In the genomic region with DNA sequence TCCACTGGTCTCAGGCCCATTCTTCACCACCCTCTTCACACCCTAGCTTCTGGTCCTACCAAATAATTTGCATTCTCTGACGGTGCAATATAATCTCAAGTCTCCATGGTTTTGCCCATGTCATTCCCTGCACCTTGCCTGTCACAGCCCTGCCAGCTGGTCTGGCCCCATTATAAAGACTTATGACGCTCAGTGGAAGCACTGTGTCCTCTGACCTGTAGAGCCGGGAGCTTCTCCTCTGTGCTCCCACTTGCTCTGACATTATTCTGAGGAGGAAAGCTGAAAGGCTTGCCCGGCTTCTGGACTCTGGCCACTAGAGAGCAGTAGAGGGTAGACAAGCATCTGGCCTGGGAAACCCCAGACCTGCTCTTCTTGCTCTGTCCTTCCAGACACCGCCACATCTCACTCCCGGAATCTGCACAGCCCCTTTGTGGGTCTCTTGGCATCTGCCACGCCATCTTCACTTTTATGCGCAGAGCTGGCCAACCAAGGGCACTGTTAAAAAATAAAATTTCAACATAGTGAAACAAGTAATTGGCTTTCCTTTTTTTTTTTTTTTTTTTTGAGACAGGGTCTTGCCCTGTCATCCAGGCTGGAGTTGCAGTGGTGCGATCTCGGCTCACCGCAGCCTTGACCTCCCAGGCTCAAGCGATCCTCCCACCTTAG, we compare ENCODE assay signal across 8 cellular contexts. TPM values are rescaled to one million over a fixed set of nuclear protein-coding genes. Genes with fewer than 3 reads are reported as not detected.
A peak's percentile ranks its signal among the peaks of the same experiment; 100 is the strongest.
DNase-seq lines count a peak whose midpoint lies in the region; ATAC-seq lines count a peak whose summit lies in the region.

No MANE protein-coding gene starts in this region.

- no peak overlapping the region for H3K4me2 ChIP-seq in mesendoderm (ENCODE audit: low read length)

- no peak overlapping the region for H3K4me3 ChIP-seq in mesendoderm (ENCODE audit: low read length)

- H2BK5ac ChIP-seq in mesendoderm (ENCODE audit: low read length) = no peak overlapping the region

- H3K27ac ChIP-seq in mesendoderm (ENCODE audit: low read depth, low read length) = no peak overlapping the region

- no peak overlapping the region for H3K4ac ChIP-seq in mesendoderm (ENCODE audit: low read depth, low read length)

- peak; percentile 95 for ATAC-seq in GM21390 (IDR thresholded peaks at IDR 0.05; ENCODE audit: unreplicated experiment)
- peak; percentile 87 for ATAC-seq in effector memory CD8-positive, alpha-beta T cell (replicated peaks)

- peaks cover 17 to 49% of the 10 kb centered on the region in 2 donors for H3K27me3 Mint-ChIP-seq in effector memory CD8-positive, alpha-beta T cell

- peak overlapping the region in 1 of 2 donors; percentile 37 for H3K4me3 Mint-ChIP-seq in effector memory CD8-positive, alpha-beta T cell

- no peaks in the 10 kb centered on the region for H3K79me1 ChIP-seq in mesendoderm (ENCODE audit: low read length)

- H4K8ac ChIP-seq in mesendoderm (ENCODE audit: low read depth, low read length) = no peak overlapping the region

- no peak overlapping the region for H2BK15ac ChIP-seq in mesendoderm (replicated peaks; ENCODE audit: low read depth)

- no peak overlapping the region for H2AK5ac ChIP-seq in mesendoderm (ENCODE audit: low read length)

- H3K18ac ChIP-seq in mesendoderm (ENCODE audit: low read length) = no peak overlapping the region

- no peak overlapping the region for H3K56ac ChIP-seq in mesendoderm (ENCODE audit: low read length)

- H3K9me3 Mint-ChIP-seq in effector memory CD8-positive, alpha-beta T cell = no peaks in the 10 kb centered on the region

- H3K9ac ChIP-seq in mesendoderm (ENCODE audit: low read length) = no peak overlapping the region

- H3K36me3 Mint-ChIP-seq in effector memory CD8-positive, alpha-beta T cell (ENCODE audit: insufficient read depth) = no peaks in the 10 kb centered on the region

- H3K23ac ChIP-seq in mesendoderm (ENCODE audit: low read length) = no peak overlapping the region

- peak; percentile 95 for DNase-seq in DMS 273 (lab: John Stamatoyannopoulos, UW; ENCODE audit: unreplicated experiment)
- peak; percentile 95 for DNase-seq in HT-29 (ENCODE audit: low spot score)
- DNase-seq in NOMO-1 treated with DMSO at 0.1 percent for 48 hours (lab: John Stamatoyannopoulos, UW; ENCODE audit: unreplicated experiment) = peak; percentile 68
- DNase-seq in activated CD8-positive, alpha-beta memory T cell treated with anti-CD3 and anti-CD28 coated beads for 1 hour (ENCODE audit: extremely low read depth in 1 of 2, low read depth in 1 of 2) = peak; percentile 32 to 52
- peak; percentile 68 to 78 (median 71) for DNase-seq in effector memory CD8-positive, alpha-beta T cell
- peak; percentile 94 for DNase-seq in mesendoderm
- peak; percentile 44 to 49 for DNase-seq in stimulated activated CD8-positive, alpha-beta memory T cell treated with anti-CD3 and anti-CD28 coated beads, Interleukin-4, amount 100 ng/mL, for 1 hour (ENCODE audit: low read depth in 2 of 2, low spot score in 1 of 2)

- H2BK120ac ChIP-seq in mesendoderm (ENCODE audit: low read depth, low read length) = no peak overlapping the region

- H3K27ac Mint-ChIP-seq in effector memory CD8-positive, alpha-beta T cell = no peak overlapping the region

- H3K4me1 Mint-ChIP-seq in effector memory CD8-positive, alpha-beta T cell (ENCODE audit: low read depth in 2 of 2) = peaks cover 11 to 13% of the 10 kb centered on the region in 2 donors

- H3K4me1 ChIP-seq in mesendoderm (ENCODE audit: control insufficient read depth, low read depth, low read length) = no peaks in the 10 kb centered on the region

- no peaks in the 10 kb centered on the region for H3K36me3 ChIP-seq in mesendoderm (ENCODE audit: control insufficient read depth, insufficient read depth, low read length)

- no peaks in the 10 kb centered on the region for H3K79me2 ChIP-seq in mesendoderm (ENCODE audit: control insufficient read depth, insufficient read depth, low read length)

- no peaks in the 10 kb centered on the region for H3K27me3 ChIP-seq in mesendoderm (ENCODE audit: insufficient read depth, low read length, poor library complexity)

- no peak overlapping the region for H4K5ac ChIP-seq in mesendoderm (ENCODE audit: low read length)

- no CpG with 5 or more reads among the region's 12 CpGs for WGBS in mesendoderm (ENCODE audit: extremely low coverage, insufficient coverage, low lambda C conversion rate)

RNA-seq across cellular contexts. Expression of a gene that starts 44.4 kb away (rescaled TPM):
- total RNA-seq in HT-29 (2014; rRNA removed; shearing (Covaris generic)) = 27.6 and 28.2 TPM in 2 replicates
- 17.0 TPM for polyA plus RNA-seq in mesendoderm (2013, experiment 1 of 2)
- polyA plus RNA-seq in mesendoderm (2013, experiment 2 of 2) = 18.7 TPM

Comparison
In these comparisons a context has a peak if more than half of its experiments do, and no peak if none do; other contexts are left out.
1. DNase-seq: peak in every context shown above with its lines; median percentile 95 in DMS 273; 95 in HT-29; 94 in mesendoderm; 71 in effector memory CD8-positive, alpha-beta T cell; 68 in NOMO-1 treated with DMSO at 0.1 percent for 48 hours; 46 in stimulated activated CD8-positive, alpha-beta memory T cell treated with anti-CD3 and anti-CD28 coated beads, Interleukin-4, amount 100 ng/mL, for 1 hour; 42 in activated CD8-positive, alpha-beta memory T cell treated with anti-CD3 and anti-CD28 coated beads for 1 hour.